ENCODE assay signal across 9 cellular contexts in genomic region chr1:215241451-215241850, GRCh38.
"Had no signal": no experiment of that assay in that cellular context is flagged by ENCODE, and none has a peak within 500 bp of the region (broad histone marks: within the 10 kb centered on the region; RNA-seq: fewer than 3 reads in every experiment).

No MANE protein-coding gene starts in this region.

- H3K9me3 ChIP-seq: HAP-1 had no signal

- H3K4me1 Mint-ChIP-seq: IgD-negative memory B cell had no signal

- FAIRE-seq: HepG2 had no signal

- H3K4me3 ChIP-seq: GM23248, HAP-1 had no signal

- ATAC-seq: HCT116, HepG2 had no signal

- H3K4me3 Mint-ChIP-seq: HFFc6, IgD-negative memory B cell had no signal

- H3K9me3 Mint-ChIP-seq: HFFc6 had no signal

- H3K36me3 Mint-ChIP-seq: IgD-negative memory B cell had no signal

- H3K27me3 Mint-ChIP-seq: IgD-negative memory B cell had no signal

- H2AFZ ChIP-seq: GM23248 had no signal

- DNase-seq: GM23248, GOT3, H7, HFFc6 had no signal

- H3K27ac ChIP-seq: GM23248, HL-60 had no signal

- H3K9ac ChIP-seq: GM23248 had no signal

- H3K36me3 ChIP-seq: HAP-1 had no signal

- H3K27ac Mint-ChIP-seq: HFFc6, IgD-negative memory B cell had no signal

- H3K4me1 ChIP-seq: HAP-1 had no signal
